ENCODE assay signal across 21 cellular contexts in genomic region chr1:11862890-11863289, GRCh38. TPM values are rescaled to one million over a fixed set of nuclear protein-coding genes. Genes with fewer than 3 reads are reported as not detected.
DNase-seq lines count a peak whose midpoint lies in the region; ATAC-seq, FAIRE-seq and TF ChIP-seq lines count a peak whose summit lies in the region.
"Had no signal": no experiment of that assay in that cellular context is flagged by ENCODE, and none has a peak within 500 bp of the region (broad histone marks: within the 10 kb centered on the region; RNA-seq: fewer than 3 reads in every experiment).

No MANE protein-coding gene starts in this region.

- intact Hi-C loops in adrenal gland (cut with DNase I) (no loop called here), prostate gland (cut with DNase I) (no loop called here)

- FAIRE-seq in H54 (lab: Jason Lieb, UNC) (no peak), RCC 7860 (lab: Jason Lieb, UNC) (no peak)
- FAIRE-seq: frontal cortex, small intestine had no signal

- ATAC-seq in GM18870 (IDR thresholded peaks at IDR 0.05; ENCODE audit: unreplicated experiment) = no peak
- ATAC-seq: T-helper 17 cell, WTC11 had no signal

- peaks cover 21% of the 10 kb centered on the region for H3K27me3 ChIP-seq in adrenal gland
- H3K27me3 ChIP-seq in prostate gland (replicated peaks; ENCODE audit: insufficient read depth) = peaks cover 17% of the 10 kb centered on the region

- TF ChIP-seq CTCF in adrenal gland (IDR thresholded peaks at IDR 0.05) = no peak
- TF ChIP-seq CTCF in prostate gland (IDR thresholded peaks at IDR 0.05) = no peak

- H3K36me3 ChIP-seq in adrenal gland (replicated peaks in 1 of 2) = no peaks in the 10 kb centered on the region
- H3K36me3 ChIP-seq in prostate gland = no peaks in the 10 kb centered on the region
- H3K36me3 ChIP-seq: BLaER1 treated with 17β-estradiol and CSF1 and Interleukin-3, amounts not matched to agents 10 nM and 100 nM had no signal

- 33 to 43% (median 34%) methylated on average over 6 of the region's 6 CpGs for WGBS in adrenal gland, 4 donors
- 42% methylated on average over 6 of the region's 6 CpGs for WGBS in prostate gland

- peak; percentile 41 for DNase-seq in COLO829 (ENCODE audit: low spot score)
- DNase-seq in H54 (ENCODE audit: insufficient read length, low spot score) = peak; percentile 47
- DNase-seq in RCC 7860 (ENCODE audit: low spot score) = peak; percentile 8
- peak; percentile 48 for DNase-seq in glomerular visceral epithelial cell (ENCODE audit: extremely low spot score)
- no peak for DNase-seq in SK-N-DZ (ENCODE audit: low spot score)
- no peak for DNase-seq in adrenal gland
- DNase-seq in prostate gland (ENCODE audit: low spot score) = no peak
- DNase-seq: activated CD8-positive, alpha-beta memory T cell treated with anti-CD3 and anti-CD28 coated beads for 24 hours; DND-41; NCI-H2107; NCI-H774; small intestine; stimulated activated CD4-positive, alpha-beta T cell treated with anti-CD3 and anti-CD28 coated beads, Interleukin-4, amount 100 ng/mL, for 4 hours; T-helper 17 cell had no signal

- no peak overlapping the region for H3K27ac ChIP-seq in adrenal gland
- H3K27ac ChIP-seq in prostate gland = no peak overlapping the region
- H3K27ac ChIP-seq: BLaER1 treated with 17β-estradiol and CSF1 and Interleukin-3, amounts not matched to agents 10 nM and 100 nM; parathyroid adenoma had no signal

- H3K9me3 ChIP-seq in adrenal gland (replicated peaks in 1 of 3) = no peaks in the 10 kb centered on the region
- H3K9me3 ChIP-seq in prostate gland = no peaks in the 10 kb centered on the region
- H3K9me3 ChIP-seq: BLaER1 treated with 17β-estradiol and CSF1 and Interleukin-3, amounts not matched to agents 10 nM and 100 nM had no signal

- H3K4me3 ChIP-seq in adrenal gland = no peak overlapping the region
- H3K4me3 ChIP-seq in prostate gland = no peak overlapping the region
- H3K4me3 ChIP-seq: BLaER1 treated with 17β-estradiol and CSF1 and Interleukin-3, amounts not matched to agents 10 nM and 100 nM had no signal

- H3K4me1 ChIP-seq in adrenal gland (replicated peaks in 1 of 2) = no peaks in the 10 kb centered on the region
- no peaks in the 10 kb centered on the region for H3K4me1 ChIP-seq in prostate gland (replicated peaks)
- H3K4me1 ChIP-seq: parathyroid adenoma had no signal

- TF ChIP-seq POLR2A in H54 (IDR thresholded peaks at IDR 0.05; ENCODE audit: low read depth, low read length) (no peak), adrenal gland (IDR thresholded peaks at IDR 0.05) (no peak), prostate gland (IDR thresholded peaks at IDR 0.05) (no peak)

RNA-seq across cellular contexts. Expression of gene NPPB, which starts 4.1 kb away (rescaled TPM):
- not detected in 2 replicates for polyA plus RNA-seq in SK-N-DZ (2014; cell fraction: cytosol; rRNA removed)
- polyA plus RNA-seq in SK-N-DZ (2014; cell fraction: nucleus; rRNA removed) = not detected in 2 replicates
- total RNA-seq in adrenal gland (not detected), prostate gland (not detected)
- polyA plus RNA-seq in adrenal gland = 1 to 10 TPM in 1 of 3 donors, not detected in 2; 1.1 TPM
- total RNA-seq: cerebellum, liver, T-helper 17 cell, WTC11 had no signal
- polyA plus RNA-seq: liver had no signal

RNA-seq across cellular contexts. Expression of gene NPPA, which starts 15.3 kb away (rescaled TPM):
- not detected in 2 replicates for polyA plus RNA-seq in SK-N-DZ (2014; cell fraction: cytosol; rRNA removed)
- polyA plus RNA-seq in SK-N-DZ (2014; cell fraction: nucleus; rRNA removed) = not detected in 2 replicates
- not detected for total RNA-seq in adrenal gland
- polyA plus RNA-seq in adrenal gland = 1 to 10 TPM in 1 of 3 donors, under 1 TPM in 1, not detected in 1; 0.17 to 2.7 TPM
- 1 to 10 TPM in 1 of 2 donors, not detected in 1; 1.3 TPM for total RNA-seq in prostate gland
- total RNA-seq: liver, T-helper 17 cell, WTC11 had no signal

RNA-seq across cellular contexts. Expression of gene CLCN6, which starts 56.9 kb away (rescaled TPM):
- 11.0 and 17.0 TPM in 2 replicates for polyA plus RNA-seq in SK-N-DZ (2014; cell fraction: cytosol; rRNA removed)
- 22.8 and 55.1 TPM in 2 replicates for polyA plus RNA-seq in SK-N-DZ (2014; cell fraction: nucleus; rRNA removed)
- 10 to 100 TPM; 12.0 to 29.2 (median 24.7) TPM for total RNA-seq in adrenal gland
- 10 to 100 TPM; 17.8 to 28.2 (median 22.8) TPM for polyA plus RNA-seq in adrenal gland
- 10 to 100 TPM; 13.4 to 45.0 TPM for total RNA-seq in prostate gland

RNA-seq across cellular contexts. Expression of gene MTHFR, which starts 57.1 kb away (rescaled TPM):
- polyA plus RNA-seq in SK-N-DZ (2014; cell fraction: cytosol; rRNA removed) = 1.4 and 3.6 TPM in 2 replicates
- 4.4 and 8.1 TPM in 2 replicates for polyA plus RNA-seq in SK-N-DZ (2014; cell fraction: nucleus; rRNA removed)
- 10 to 100 TPM; 20.0 to 82.4 (median 33.7) TPM for total RNA-seq in adrenal gland
- polyA plus RNA-seq in adrenal gland = 10 to 100 TPM in 2 of 3 donors, 1 to 10 TPM in 1; 8.1 to 26.4 (median 15.6) TPM
- 10 to 100 TPM; 27.6 to 75.0 TPM for total RNA-seq in prostate gland

Comparison
In these comparisons a context has a peak if more than half of its experiments do, and no peak if none do; other contexts are left out.
1. DNase-seq: peak in COLO829 (single experiment), H54 (single experiment), RCC 7860 (single experiment) and glomerular visceral epithelial cell (single experiment); none in SK-N-DZ (single experiment), adrenal gland (0 of 7) and prostate gland (single experiment).